Comparison of ENCODE assay signal across 20 cellular contexts in the genomic region with DNA sequence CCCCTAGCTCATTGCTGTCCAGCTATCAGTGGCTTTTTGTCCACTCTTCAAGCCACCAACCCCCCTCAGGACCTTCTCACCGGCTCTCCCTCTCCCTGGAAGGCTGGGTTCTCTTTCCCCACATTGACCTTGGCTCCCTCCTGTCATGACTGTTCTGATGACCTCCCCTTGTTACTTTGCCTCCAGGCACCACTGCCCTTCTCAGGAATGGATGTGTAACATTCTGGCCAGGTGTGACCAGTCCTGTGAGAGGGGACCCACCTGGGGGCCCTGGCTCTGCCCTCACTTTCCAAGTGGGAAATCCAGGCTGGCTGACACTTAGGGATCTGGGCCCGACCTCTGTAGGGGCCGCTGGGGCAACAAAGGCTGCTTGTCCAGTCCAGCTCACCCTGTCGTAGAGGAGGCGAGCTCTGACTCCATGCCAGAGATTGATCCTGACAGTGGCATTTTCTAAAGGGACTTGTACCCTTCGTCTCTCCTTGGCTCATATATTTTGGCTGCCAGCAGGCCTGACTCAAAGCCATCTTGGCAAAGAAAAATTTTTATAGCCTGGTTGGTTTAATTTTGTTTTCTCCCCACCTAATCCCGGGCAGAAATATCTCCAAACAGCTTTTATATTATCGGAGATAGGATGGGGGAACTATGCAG. TPM values are rescaled to one million over a fixed set of nuclear protein-coding genes. Genes with fewer than 3 reads are reported as not detected.
DNase-seq lines count a peak whose midpoint lies in the region; ATAC-seq and TF ChIP-seq lines count a peak whose summit lies in the region.
"Had no signal": no experiment of that assay in that cellular context is flagged by ENCODE, and none has a peak within 500 bp of the region (broad histone marks: within the 10 kb centered on the region; RNA-seq: fewer than 3 reads in every experiment).

No MANE protein-coding gene starts in this region.

- no peak overlapping the region for H3K4me3 Mint-ChIP-seq in activated T-cell treated with anti-CD3 and anti-CD28 coated beads, Interleukin-2, amount 50 U/mL, for 24 hours
- H3K4me3 Mint-ChIP-seq in stimulated activated effector memory CD8-positive, alpha-beta T cell treated with anti-CD3 and anti-CD28 coated beads, Interleukin-12 subunit alpha, Interleukin-12 subunit beta, amount 100 ng/mL, for 72 hours, result no peak overlapping the region
- H3K4me3 Mint-ChIP-seq: activated CD4-positive, alpha-beta T cell treated with anti-CD3 and anti-CD28 coated beads, Interleukin-2, amount 10 ng/mL, durations not matched to agents 24 days and 14 days; nephron; T-helper 2 cell treated with Interferon-gamma antibody and Interleukin-4, amounts not matched to agents 5 μg/mL and 100 μg/mL, for 36 hours had no signal

- no peak for DNase-seq in activated T-cell treated with anti-CD3 and anti-CD28 coated beads, Interleukin-2, amount 50 U/mL, for 24 hours
- no peak for DNase-seq in activated T-cell treated with anti-CD3 and anti-CD28 coated beads, Interleukin-2, amount 50 U/mL, for 1 hour
- peak; percentile 52 for DNase-seq in NCI-H2029 treated with DMSO at 0.1 percent for 48 hours (lab: John Stamatoyannopoulos, UW)
- DNase-seq in left ventricle myocardium inferior, result no peak
- DNase-seq in stimulated activated effector memory CD8-positive, alpha-beta T cell treated with anti-CD3 and anti-CD28 coated beads, Interleukin-12 subunit alpha, Interleukin-12 subunit beta, amount 100 ng/mL, for 72 hours (ENCODE audit: low spot score in 2 of 2), result no peak
- no peak for DNase-seq in NOMO-1 (lab: John Stamatoyannopoulos, UW; ENCODE audit: unreplicated experiment in 2 of 2)
- DNase-seq in SIG-M5 (lab: John Stamatoyannopoulos, UW), result no peak
- DNase-seq: ACHN; activated CD4-positive, alpha-beta T cell treated with anti-CD3 and anti-CD28 coated beads, Interleukin-2, amount 10 ng/mL, durations not matched to agents 24 days and 14 days; DND-41; effector memory CD4-positive, alpha-beta T cell; Karpas-422; mesendoderm; NCI-H1436; OCI-M1; uterus had no signal

- peaks cover 26% of the 10 kb centered on the region for H3K4me1 ChIP-seq in left ventricle myocardium inferior
- H3K4me1 ChIP-seq: uterus had no signal

- ATAC-seq in stimulated activated effector memory CD8-positive, alpha-beta T cell treated with anti-CD3 and anti-CD28 coated beads, Interleukin-12 subunit alpha, Interleukin-12 subunit beta, amount 100 ng/mL, for 72 hours, result peak; percentile 31
- no peak for ATAC-seq in HG03521 (IDR thresholded peaks at IDR 0.05; ENCODE audit: unreplicated experiment)

- no peaks in the 10 kb centered on the region for H3K27me3 Mint-ChIP-seq in activated T-cell treated with anti-CD3 and anti-CD28 coated beads, Interleukin-2, amount 50 U/mL, for 24 hours
- H3K27me3 Mint-ChIP-seq: activated CD4-positive, alpha-beta T cell treated with anti-CD3 and anti-CD28 coated beads, Interleukin-2, amount 10 ng/mL, durations not matched to agents 24 days and 14 days had no signal

- peak overlapping the region; percentile 16 for H3K27ac Mint-ChIP-seq in activated T-cell treated with anti-CD3 and anti-CD28 coated beads, Interleukin-2, amount 50 U/mL, for 24 hours
- H3K27ac Mint-ChIP-seq in stimulated activated effector memory CD8-positive, alpha-beta T cell treated with anti-CD3 and anti-CD28 coated beads, Interleukin-12 subunit alpha, Interleukin-12 subunit beta, amount 100 ng/mL, for 72 hours, result peak overlapping the region; percentile 86
- H3K27ac Mint-ChIP-seq: activated CD4-positive, alpha-beta T cell treated with anti-CD3 and anti-CD28 coated beads, Interleukin-2, amount 10 ng/mL, durations not matched to agents 24 days and 14 days; nephron; T-helper 2 cell treated with Interferon-gamma antibody and Interleukin-4, amounts not matched to agents 5 μg/mL and 100 μg/mL, for 36 hours had no signal

- no peaks in the 10 kb centered on the region for H3K9me3 ChIP-seq in left ventricle myocardium inferior (replicated peaks)
- H3K9me3 ChIP-seq: uterus had no signal

- intact Hi-C loops in left ventricle myocardium inferior (cut with micrococcal nuclease), result no loop called here

- H3K4me1 Mint-ChIP-seq in activated T-cell treated with anti-CD3 and anti-CD28 coated beads, Interleukin-2, amount 50 U/mL, for 24 hours (ENCODE audit: low read depth), result peaks cover 20% of the 10 kb centered on the region
- H3K4me1 Mint-ChIP-seq in stimulated activated effector memory CD8-positive, alpha-beta T cell treated with anti-CD3 and anti-CD28 coated beads, Interleukin-12 subunit alpha, Interleukin-12 subunit beta, amount 100 ng/mL, for 72 hours, result peaks cover 19% of the 10 kb centered on the region

- no peaks in the 10 kb centered on the region for H3K36me3 Mint-ChIP-seq in activated T-cell treated with anti-CD3 and anti-CD28 coated beads, Interleukin-2, amount 50 U/mL, for 24 hours (ENCODE audit: low read depth)
- peaks cover 2% of the 10 kb centered on the region for H3K36me3 Mint-ChIP-seq in stimulated activated effector memory CD8-positive, alpha-beta T cell treated with anti-CD3 and anti-CD28 coated beads, Interleukin-12 subunit alpha, Interleukin-12 subunit beta, amount 100 ng/mL, for 72 hours

- H3K36me3 ChIP-seq in left ventricle myocardium inferior, result no peaks in the 10 kb centered on the region
- H3K36me3 ChIP-seq: cardiac muscle cell, uterus had no signal

- no peak for TF ChIP-seq CTCF in left ventricle myocardium inferior (IDR thresholded peaks at IDR 0.05; ENCODE audit: borderline replicate concordance)

- H3K4me3 ChIP-seq in left ventricle myocardium inferior, result no peak overlapping the region
- H3K4me3 ChIP-seq: cardiac muscle cell, uterus had no signal

- no peaks in the 10 kb centered on the region for H3K9me3 Mint-ChIP-seq in activated T-cell treated with anti-CD3 and anti-CD28 coated beads, Interleukin-2, amount 50 U/mL, for 24 hours
- no peaks in the 10 kb centered on the region for H3K9me3 Mint-ChIP-seq in stimulated activated effector memory CD8-positive, alpha-beta T cell treated with anti-CD3 and anti-CD28 coated beads, Interleukin-12 subunit alpha, Interleukin-12 subunit beta, amount 100 ng/mL, for 72 hours
- H3K9me3 Mint-ChIP-seq: activated CD4-positive, alpha-beta T cell treated with anti-CD3 and anti-CD28 coated beads, Interleukin-2, amount 10 ng/mL, durations not matched to agents 24 days and 14 days; nephron; T-helper 2 cell treated with Interferon-gamma antibody and Interleukin-4, amounts not matched to agents 5 μg/mL and 100 μg/mL, for 36 hours had no signal

- H3K27ac ChIP-seq in left ventricle myocardium inferior (replicated peaks), result peak overlapping the region; percentile 18
- H3K27ac ChIP-seq: cardiac muscle cell, uterus had no signal

- no peaks in the 10 kb centered on the region for H3K27me3 ChIP-seq in left ventricle myocardium inferior (ENCODE audit: low read depth)
- H3K27me3 ChIP-seq: cardiac muscle cell, uterus had no signal

RNA-seq across cellular contexts. Expression of a gene that starts 37.9 kb away (rescaled TPM):
- 39.5 TPM for total RNA-seq in left ventricle myocardium inferior
